ENCODE assay signal across 6 cellular contexts in the genomic region with DNA sequence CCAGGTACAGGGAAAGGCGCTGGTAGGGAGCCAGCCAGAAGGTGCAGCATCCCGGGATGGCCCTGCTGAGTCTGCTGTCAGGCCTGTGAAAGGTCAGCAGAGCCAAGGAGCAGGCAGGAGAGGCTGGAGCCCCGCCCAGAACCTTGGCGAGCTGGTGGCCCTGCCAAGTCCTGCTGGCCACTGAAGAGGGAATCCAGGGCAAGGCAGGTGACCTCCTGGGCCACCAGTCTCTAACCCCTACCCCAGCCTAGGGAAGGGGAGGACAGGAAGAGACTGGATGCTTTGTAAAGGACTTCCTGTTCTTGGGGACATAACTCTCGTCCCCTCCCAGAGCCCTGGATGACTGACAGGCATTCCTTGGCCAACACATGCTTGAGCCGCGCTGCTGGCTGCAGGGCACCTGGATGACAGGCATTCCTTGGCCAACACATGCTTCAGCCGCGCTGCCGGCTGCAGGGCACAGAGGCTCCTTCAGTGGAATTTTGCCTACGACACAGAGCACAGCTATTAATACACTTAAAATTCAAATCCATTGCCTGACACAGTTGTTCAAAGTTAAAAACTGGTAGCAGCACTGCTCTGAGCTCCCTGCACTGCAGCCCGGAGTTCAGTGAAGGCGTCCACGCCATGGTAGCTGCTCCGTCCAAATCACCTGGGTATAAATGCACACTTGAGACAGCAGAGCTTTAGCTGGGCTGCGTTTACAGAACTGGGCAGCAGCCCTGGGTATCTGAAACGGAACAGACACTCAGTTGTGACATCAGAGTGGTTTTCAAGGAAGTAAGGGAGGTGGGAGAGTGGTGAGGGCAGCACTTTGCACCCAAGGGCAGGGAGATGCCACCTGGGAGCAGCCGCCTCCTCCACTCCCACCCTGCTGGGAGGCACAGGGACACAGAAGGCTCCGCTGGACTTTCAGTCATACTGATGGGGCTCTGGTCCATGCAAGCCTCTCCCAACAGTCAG. TPM values are rescaled to one million over a fixed set of nuclear protein-coding genes. Genes with fewer than 3 reads are reported as not detected.
DNase-seq lines count a peak whose midpoint lies in the region; ATAC-seq and TF ChIP-seq lines count a peak whose summit lies in the region.

No MANE protein-coding gene starts in this region.

- no peaks in the 10 kb centered on the region for H3K9me3 Mint-ChIP-seq in activated T-helper 2 cell treated with anti-CD3 and anti-CD28 coated beads, Interferon-gamma antibody, Interleukin-2, Interleukin-4, amounts not matched to agents 10 μg/mL and 5 μg/mL and 100 μg/mL, durations not matched to agents 14 hours and 24 hours and 36 hours
- H3K9me3 Mint-ChIP-seq in natural killer cell treated with Interleukin-12 subunit alpha and Interleukin-12 subunit beta and Interleukin-15 and Interleukin-18, amount 100 ng/mL, for 72 hours: no peaks in the 10 kb centered on the region

- H3K4me3 Mint-ChIP-seq in activated T-helper 2 cell treated with anti-CD3 and anti-CD28 coated beads, Interferon-gamma antibody, Interleukin-2, Interleukin-4, amounts not matched to agents 10 μg/mL and 5 μg/mL and 100 μg/mL, durations not matched to agents 14 hours and 24 hours and 36 hours (ENCODE audit: low read depth): peak overlapping the region; percentile 80
- H3K4me3 Mint-ChIP-seq in natural killer cell treated with Interleukin-12 subunit alpha and Interleukin-12 subunit beta and Interleukin-15 and Interleukin-18, amount 100 ng/mL, for 72 hours: peak overlapping the region; percentile 84

- H3K36me3 Mint-ChIP-seq in activated T-helper 2 cell treated with anti-CD3 and anti-CD28 coated beads, Interferon-gamma antibody, Interleukin-2, Interleukin-4, amounts not matched to agents 10 μg/mL and 5 μg/mL and 100 μg/mL, durations not matched to agents 14 hours and 24 hours and 36 hours (ENCODE audit: low read depth): peaks cover 34% of the 10 kb centered on the region
- peaks cover 4% of the 10 kb centered on the region for H3K36me3 Mint-ChIP-seq in natural killer cell treated with Interleukin-12 subunit alpha and Interleukin-12 subunit beta and Interleukin-15 and Interleukin-18, amount 100 ng/mL, for 72 hours

- ATAC-seq in natural killer cell treated with Interleukin-12 subunit alpha and Interleukin-12 subunit beta and Interleukin-15 and Interleukin-18, amount 100 ng/mL, for 72 hours: no peak
- no peak for ATAC-seq in GM18498 (IDR thresholded peaks at IDR 0.05; ENCODE audit: unreplicated experiment)

- DNase-seq in HEK293T (ENCODE audit: extremely low spot score) (no peak), mucosa of gallbladder (ENCODE audit: low spot score) (no peak), NCI-H187 treated with DMSO at 0.1 percent for 48 hours (lab: John Stamatoyannopoulos, UW) (no peak)
- no peak for DNase-seq in activated T-helper 2 cell treated with anti-CD3 and anti-CD28 coated beads, Interferon-gamma antibody, Interleukin-2, Interleukin-4, amounts not matched to agents 10 μg/mL and 5 μg/mL and 100 μg/mL, durations not matched to agents 14 hours and 24 hours and 36 hours (ENCODE audit: low spot score)
- DNase-seq in natural killer cell treated with Interleukin-12 subunit alpha and Interleukin-12 subunit beta and Interleukin-15 and Interleukin-18, amount 100 ng/mL, for 72 hours (ENCODE audit: low spot score): no peak

- peaks cover 18% of the 10 kb centered on the region for H3K4me1 Mint-ChIP-seq in activated T-helper 2 cell treated with anti-CD3 and anti-CD28 coated beads, Interferon-gamma antibody, Interleukin-2, Interleukin-4, amounts not matched to agents 10 μg/mL and 5 μg/mL and 100 μg/mL, durations not matched to agents 14 hours and 24 hours and 36 hours (ENCODE audit: low read depth)
- peaks cover 16 to 19% of the 10 kb centered on the region in 2 donors for H3K4me1 Mint-ChIP-seq in natural killer cell treated with Interleukin-12 subunit alpha and Interleukin-12 subunit beta and Interleukin-15 and Interleukin-18, amount 100 ng/mL, for 72 hours (ENCODE audit: low read depth in 2 of 2)

- peak overlapping the region; percentile 2 for H3K27ac Mint-ChIP-seq in activated T-helper 2 cell treated with anti-CD3 and anti-CD28 coated beads, Interferon-gamma antibody, Interleukin-2, Interleukin-4, amounts not matched to agents 10 μg/mL and 5 μg/mL and 100 μg/mL, durations not matched to agents 14 hours and 24 hours and 36 hours
- H3K27ac Mint-ChIP-seq in natural killer cell treated with Interleukin-12 subunit alpha and Interleukin-12 subunit beta and Interleukin-15 and Interleukin-18, amount 100 ng/mL, for 72 hours: peak overlapping the region in 1 of 2 donors; percentile 43

- CTCF ChIA-PET in HEK293T (lab: Yijun Ruan, JAX): no interaction called here

- no peaks in the 10 kb centered on the region for H3K27me3 Mint-ChIP-seq in activated T-helper 2 cell treated with anti-CD3 and anti-CD28 coated beads, Interferon-gamma antibody, Interleukin-2, Interleukin-4, amounts not matched to agents 10 μg/mL and 5 μg/mL and 100 μg/mL, durations not matched to agents 14 hours and 24 hours and 36 hours (ENCODE audit: low read depth)
- no peaks in the 10 kb centered on the region for H3K27me3 Mint-ChIP-seq in natural killer cell treated with Interleukin-12 subunit alpha and Interleukin-12 subunit beta and Interleukin-15 and Interleukin-18, amount 100 ng/mL, for 72 hours

- POLR2A ChIA-PET in HEK293T (lab: Yijun Ruan, JAX): interaction anchor here (1.1 to 2.5 kb wide), 3 partner anchors 9 to 57 kb away, joined by 3 to 12 read pairs (median 4); partner anchors contain the start of genes ECI1 and TRAF7

- intact Hi-C loops in activated T-helper 2 cell treated with anti-CD3 and anti-CD28 coated beads, Interferon-gamma antibody, Interleukin-2, Interleukin-4, amounts not matched to agents 10 μg/mL and 5 μg/mL and 100 μg/mL, durations not matched to agents 14 hours and 24 hours and 36 hours (cut with micrococcal nuclease): no loop called here

TF ChIP-seq in HEK293T, 16 proteins besides CTCF, POLR2A, EP300 and RAD21:
- TF ChIP-seq BHLHE40 (IDR thresholded peaks at IDR 0.05; ENCODE audit: borderline replicate concordance): no peak
- TF ChIP-seq, protein P1, sequence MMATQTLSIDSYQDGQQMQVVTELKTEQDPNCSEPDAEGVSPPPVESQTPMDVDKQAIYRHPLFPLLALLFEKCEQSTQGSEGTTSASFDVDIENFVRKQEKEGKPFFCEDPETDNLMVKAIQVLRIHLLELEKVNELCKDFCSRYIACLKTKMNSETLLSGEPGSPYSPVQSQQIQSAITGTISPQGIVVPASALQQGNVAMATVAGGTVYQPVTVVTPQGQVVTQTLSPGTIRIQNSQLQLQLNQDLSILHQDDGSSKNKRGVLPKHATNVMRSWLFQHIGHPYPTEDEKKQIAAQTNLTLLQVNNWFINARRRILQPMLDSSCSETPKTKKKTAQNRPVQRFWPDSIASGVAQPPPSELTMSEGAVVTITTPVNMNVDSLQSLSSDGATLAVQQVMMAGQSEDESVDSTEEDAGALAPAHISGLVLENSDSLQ (IDR thresholded peaks at IDR 0.05): peak; percentile 87

RNA-seq across cellular contexts. Expression of gene BRICD5, which starts 2.0 kb away (rescaled TPM):
- 24.6 and 25.2 TPM in 2 replicates for total RNA-seq in activated T-helper 2 cell treated with anti-CD3 and anti-CD28 coated beads, Interferon-gamma antibody, Interleukin-2, Interleukin-4, amounts not matched to agents 10 μg/mL and 5 μg/mL and 100 μg/mL, durations not matched to agents 14 hours and 24 hours and 36 hours
- 10 to 100 TPM in 1 of 2 donors, 1 to 10 TPM in 1; 6.2 to 23.7 TPM for total RNA-seq in natural killer cell treated with Interleukin-12 subunit alpha and Interleukin-12 subunit beta and Interleukin-15 and Interleukin-18, amount 100 ng/mL, for 72 hours
- 15.2 TPM for total RNA-seq in mucosa of gallbladder

RNA-seq across cellular contexts. Expression of gene PGP, which starts 2.0 kb away (rescaled TPM):
- 36.1 and 37.7 TPM in 2 replicates for total RNA-seq in activated T-helper 2 cell treated with anti-CD3 and anti-CD28 coated beads, Interferon-gamma antibody, Interleukin-2, Interleukin-4, amounts not matched to agents 10 μg/mL and 5 μg/mL and 100 μg/mL, durations not matched to agents 14 hours and 24 hours and 36 hours
- 10 to 100 TPM; 18.8 to 39.8 TPM for total RNA-seq in natural killer cell treated with Interleukin-12 subunit alpha and Interleukin-12 subunit beta and Interleukin-15 and Interleukin-18, amount 100 ng/mL, for 72 hours
- total RNA-seq in mucosa of gallbladder: 19.7 TPM

RNA-seq across cellular contexts. Expression of gene MLST8, which starts 7.4 kb away (rescaled TPM):
- total RNA-seq in activated T-helper 2 cell treated with anti-CD3 and anti-CD28 coated beads, Interferon-gamma antibody, Interleukin-2, Interleukin-4, amounts not matched to agents 10 μg/mL and 5 μg/mL and 100 μg/mL, durations not matched to agents 14 hours and 24 hours and 36 hours: 54.3 and 56.4 TPM in 2 replicates
- total RNA-seq in natural killer cell treated with Interleukin-12 subunit alpha and Interleukin-12 subunit beta and Interleukin-15 and Interleukin-18, amount 100 ng/mL, for 72 hours: 10 to 100 TPM; 31.2 to 68.9 TPM
- total RNA-seq in mucosa of gallbladder: 31.2 TPM

RNA-seq across cellular contexts. Expression of gene E4F1, which starts 10.7 kb away (rescaled TPM):
- 29.3 and 30.0 TPM in 2 replicates for total RNA-seq in activated T-helper 2 cell treated with anti-CD3 and anti-CD28 coated beads, Interferon-gamma antibody, Interleukin-2, Interleukin-4, amounts not matched to agents 10 μg/mL and 5 μg/mL and 100 μg/mL, durations not matched to agents 14 hours and 24 hours and 36 hours
- total RNA-seq in natural killer cell treated with Interleukin-12 subunit alpha and Interleukin-12 subunit beta and Interleukin-15 and Interleukin-18, amount 100 ng/mL, for 72 hours: 10 to 100 TPM; 27.5 to 51.8 TPM
- 33.3 TPM for total RNA-seq in mucosa of gallbladder

RNA-seq across cellular contexts. Expression of gene CASKIN1, which starts 16.2 kb away (rescaled TPM):
- 0.48 and 1.0 TPM in 2 replicates for total RNA-seq in activated T-helper 2 cell treated with anti-CD3 and anti-CD28 coated beads, Interferon-gamma antibody, Interleukin-2, Interleukin-4, amounts not matched to agents 10 μg/mL and 5 μg/mL and 100 μg/mL, durations not matched to agents 14 hours and 24 hours and 36 hours
- under 1 TPM; 0.14 to 0.26 TPM for total RNA-seq in natural killer cell treated with Interleukin-12 subunit alpha and Interleukin-12 subunit beta and Interleukin-15 and Interleukin-18, amount 100 ng/mL, for 72 hours
- 0.58 TPM for total RNA-seq in mucosa of gallbladder
